Comparison of ENCODE assay signal across 1 cellular context in the genomic region with DNA sequence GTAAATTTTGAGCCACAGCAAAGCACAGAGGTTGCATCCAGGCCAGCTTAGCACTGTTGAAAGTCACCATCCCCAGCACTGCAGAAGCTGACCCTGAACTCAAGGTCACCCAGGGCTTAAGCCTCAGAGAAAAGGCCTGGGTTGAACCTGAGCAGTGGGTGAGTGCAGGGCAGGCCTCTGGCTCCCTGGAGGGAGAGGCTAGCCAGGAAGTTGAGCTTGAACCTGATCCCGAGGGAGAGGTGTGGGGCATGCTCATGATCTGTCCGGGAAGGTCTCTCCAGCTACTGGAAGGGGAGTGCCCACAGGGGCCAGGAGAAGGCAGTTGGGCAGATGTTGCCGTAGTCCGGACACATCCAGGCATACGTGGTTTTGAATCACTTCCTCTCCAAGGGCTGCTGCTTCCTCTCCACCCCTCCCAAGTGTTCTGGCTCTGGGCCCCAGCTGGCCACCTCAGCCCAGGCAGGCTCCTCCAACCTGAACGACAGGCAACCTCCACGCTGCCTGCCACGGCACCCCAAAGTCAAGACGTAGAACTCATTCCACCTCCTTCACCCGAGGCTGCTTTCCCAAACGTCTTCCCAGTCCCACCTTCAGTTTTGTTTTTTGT.
TF ChIP-seq lines count a peak whose summit lies in the region.

No MANE protein-coding gene starts in this region.

TF ChIP-seq in HepG2, 621 proteins besides CTCF, POLR2A, EP300 and RAD21 (continued from another document):
- TF ChIP-seq, protein P1, sequence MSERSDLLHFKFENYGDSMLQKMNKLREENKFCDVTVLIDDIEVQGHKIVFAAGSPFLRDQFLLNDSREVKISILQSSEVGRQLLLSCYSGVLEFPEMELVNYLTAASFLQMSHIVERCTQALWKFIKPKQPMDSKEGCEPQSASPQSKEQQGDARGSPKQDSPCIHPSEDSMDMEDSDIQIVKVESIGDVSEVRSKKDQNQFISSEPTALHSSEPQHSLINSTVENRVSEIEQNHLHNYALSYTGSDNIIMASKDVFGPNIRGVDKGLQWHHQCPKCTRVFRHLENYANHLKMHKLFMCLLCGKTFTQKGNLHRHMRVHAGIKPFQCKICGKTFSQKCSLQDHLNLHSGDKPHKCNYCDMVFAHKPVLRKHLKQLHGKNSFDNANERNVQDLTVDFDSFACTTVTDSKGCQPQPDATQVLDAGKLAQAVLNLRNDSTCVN (CRISPR knock-in tag; IDR thresholded peaks at IDR 0.05; ENCODE audit: borderline replicate concordance): peak; percentile 60; the same call in 1 of the 2 replicates
